Comparison of ENCODE assay signal across 1 cellular context in the genomic region with DNA sequence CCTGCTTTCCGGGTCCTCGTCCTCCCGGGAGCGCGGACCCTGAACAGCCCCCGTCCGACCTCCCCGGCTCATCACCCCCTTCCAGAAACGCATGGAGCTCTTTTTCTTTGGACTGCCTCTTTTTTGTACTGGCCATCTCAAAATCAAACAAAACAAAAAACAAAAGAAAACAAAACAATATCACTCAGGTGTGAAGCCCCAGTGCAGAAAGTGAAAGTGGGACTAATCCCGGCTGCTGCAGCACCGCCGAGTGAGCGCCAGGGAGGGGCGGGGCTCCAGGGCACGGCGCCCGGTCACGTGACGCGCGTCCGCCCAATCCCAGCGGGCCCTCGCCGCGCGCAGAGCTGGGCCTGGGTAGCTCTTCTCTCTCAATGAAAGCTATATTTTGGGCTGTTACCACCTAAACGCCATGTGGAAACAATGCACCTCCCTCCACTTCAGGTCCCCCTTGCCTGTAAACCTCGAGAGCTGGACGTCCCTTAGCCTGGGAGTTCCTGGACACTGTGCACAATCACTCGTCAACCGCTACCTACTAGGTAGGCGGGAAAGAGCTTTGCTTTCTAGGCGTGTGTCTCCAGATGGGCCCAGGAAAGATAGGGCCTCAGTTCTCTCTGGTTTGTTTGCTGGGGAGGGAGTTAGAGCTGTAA.
A peak's percentile ranks its signal among the peaks of the same experiment; 100 is the strongest.
TF ChIP-seq lines count a peak whose summit lies in the region.

No MANE protein-coding gene starts in this region.

TF ChIP-seq in H1, 55 proteins besides CTCF, POLR2A, EP300 and RAD21 (continued from another document):
- TF ChIP-seq SIRT6 (IDR thresholded peaks at IDR 0.05; ENCODE audit: low read length) (no peak), MAFK (IDR thresholded peaks at IDR 0.05; ENCODE audit: low read depth, low read length) (no peak), RBBP5 (IDR thresholded peaks at IDR 0.05; ENCODE audit: borderline replicate concordance, low read depth, low read length) (no peak; the same call in 1 of the 2 replicates), BRCA1 (IDR thresholded peaks at IDR 0.05; ENCODE audit: low read depth, low read length) (no peak), KDM1A (IDR thresholded peaks at IDR 0.05; ENCODE audit: borderline replicate concordance, low read length) (no peak), CTBP2 (IDR thresholded peaks at IDR 0.05; ENCODE audit: borderline replicate concordance, insufficient read depth, insufficient read length, low read length) (no peak), TAF7 (optimal IDR thresholded peaks at IDR 0.05; ENCODE audit: borderline replicate concordance, low read depth, low read length) (no peak), GABPA (IDR thresholded peaks at IDR 0.05; ENCODE audit: borderline replicate concordance, insufficient read depth, low read length) (no peak), TCF12 (IDR thresholded peaks at IDR 0.05; ENCODE audit: low read depth, low read length) (0 out of 2 replicates have a peak, but pooled peaks have one; percentile 19), RFX5 (IDR thresholded peaks at IDR 0.05; ENCODE audit: borderline replicate concordance, low read depth, low read length) (no peak), HDAC2 (IDR thresholded peaks at IDR 0.05; ENCODE audit: borderline replicate concordance in 1 of 2, low read depth in 2 of 2, low read length in 2 of 2) (no peak), RNF2 (IDR thresholded peaks at IDR 0.05; ENCODE audit: borderline replicate concordance, low read depth, low read length, missing control alignments, poor library complexity, severe bottlenecking) (peak; percentile 30), SP4 (IDR thresholded peaks at IDR 0.05; ENCODE audit: low read length) (0 out of 2 replicates have a peak, but pooled peaks have one; percentile 37), BCL11A (IDR thresholded peaks at IDR 0.05; ENCODE audit: low read depth in 2 of 2, low read length in 2 of 2) (no peak), HDAC6 (IDR thresholded peaks at IDR 0.05; ENCODE audit: low read depth, low read length) (no peak), PHF8 (conservative IDR thresholded peaks at IDR 0.05; ENCODE audit: low read depth, low read length) (no peak; the same call in 1 of the 2 replicates), GTF2F1 (IDR thresholded peaks at IDR 0.05; ENCODE audit: borderline replicate concordance, low read depth, low read length) (no peak), POLR2AphosphoS5 (IDR thresholded peaks at IDR 0.05; ENCODE audit: low read depth, low read length) (no peak), CEBPB (IDR thresholded peaks at IDR 0.05; ENCODE audit: low read depth, low read length) (no peak), SP2 (IDR thresholded peaks at IDR 0.05; ENCODE audit: low read length) (no peak), CBX5 (IDR thresholded peaks at IDR 0.05; ENCODE audit: low read depth, low read length) (no peak), TAF1 (IDR thresholded peaks at IDR 0.05; ENCODE audit: low read depth, low read length) (no peak), TBP (IDR thresholded peaks at IDR 0.05; ENCODE audit: low read depth, low read length) (no peak), BACH1 (IDR thresholded peaks at IDR 0.05; ENCODE audit: low read length) (0 out of 2 replicates have a peak, but pooled peaks have one; percentile 3), NRF1 (IDR thresholded peaks at IDR 0.05; ENCODE audit: low read depth, low read length) (no peak), POU5F1 (IDR thresholded peaks at IDR 0.05; ENCODE audit: low read depth, low read length) (no peak), TEAD4 (IDR thresholded peaks at IDR 0.05; ENCODE audit: low read depth, low read length) (no peak), EGR1 (IDR thresholded peaks at IDR 0.05; ENCODE audit: borderline replicate concordance, low read depth, low read length) (no peak), RXRA (IDR thresholded peaks at IDR 0.05; ENCODE audit: insufficient read depth, low read depth, low read length) (no peak), SAP30 (IDR thresholded peaks at IDR 0.05; ENCODE audit: insufficient read depth, insufficient replicate concordance, low read length) (no peak), CHD1 (IDR thresholded peaks at IDR 0.05; ENCODE audit: low read depth, low read length) (no peak), ASH2L (IDR thresholded peaks at IDR 0.05; ENCODE audit: low read length) (peak; percentile 75), EZH2 (IDR thresholded peaks at IDR 0.05; ENCODE audit: low read depth, low read length, severe bottlenecking) (peak; percentile 66), SUZ12 (IDR thresholded peaks at IDR 0.05; ENCODE audit: low read length) (no peak), KDM4A (IDR thresholded peaks at IDR 0.05; ENCODE audit: low read depth, low read length, severe bottlenecking) (peak; percentile 87), KDM5A (IDR thresholded peaks at IDR 0.05; ENCODE audit: low read length) (no peak), JUN (IDR thresholded peaks at IDR 0.05; ENCODE audit: low read depth, low read length) (no peak), YY1 (IDR thresholded peaks at IDR 0.05; ENCODE audit: low read depth, low read length) (no peak), SP1 (IDR thresholded peaks at IDR 0.05; ENCODE audit: low read depth, low read length) (no peak), JUND (IDR thresholded peaks at IDR 0.05; ENCODE audit: low read length) (no peak), SIX5 (IDR thresholded peaks at IDR 0.05; ENCODE audit: low read depth, low read length) (no peak), CREB1 (IDR thresholded peaks at IDR 0.05) (0 out of 2 replicates have a peak, but pooled peaks have one; percentile 26), NANOG (IDR thresholded peaks at IDR 0.05; ENCODE audit: insufficient read depth, low read depth, low read length, poor library complexity, severe bottlenecking) (no peak), FOSL1 (IDR thresholded peaks at IDR 0.05; ENCODE audit: insufficient read depth, low read depth, low read length) (no peak)
- TF ChIP-seq, protein P1, sequence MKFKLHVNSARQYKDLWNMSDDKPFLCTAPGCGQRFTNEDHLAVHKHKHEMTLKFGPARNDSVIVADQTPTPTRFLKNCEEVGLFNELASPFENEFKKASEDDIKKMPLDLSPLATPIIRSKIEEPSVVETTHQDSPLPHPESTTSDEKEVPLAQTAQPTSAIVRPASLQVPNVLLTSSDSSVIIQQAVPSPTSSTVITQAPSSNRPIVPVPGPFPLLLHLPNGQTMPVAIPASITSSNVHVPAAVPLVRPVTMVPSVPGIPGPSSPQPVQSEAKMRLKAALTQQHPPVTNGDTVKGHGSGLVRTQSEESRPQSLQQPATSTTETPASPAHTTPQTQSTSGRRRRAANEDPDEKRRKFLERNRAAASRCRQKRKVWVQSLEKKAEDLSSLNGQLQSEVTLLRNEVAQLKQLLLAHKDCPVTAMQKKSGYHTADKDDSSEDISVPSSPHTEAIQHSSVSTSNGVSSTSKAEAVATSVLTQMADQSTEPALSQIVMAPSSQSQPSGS (IDR thresholded peaks at IDR 0.05; ENCODE audit: low read length): no peak
- TF ChIP-seq, protein P2, sequence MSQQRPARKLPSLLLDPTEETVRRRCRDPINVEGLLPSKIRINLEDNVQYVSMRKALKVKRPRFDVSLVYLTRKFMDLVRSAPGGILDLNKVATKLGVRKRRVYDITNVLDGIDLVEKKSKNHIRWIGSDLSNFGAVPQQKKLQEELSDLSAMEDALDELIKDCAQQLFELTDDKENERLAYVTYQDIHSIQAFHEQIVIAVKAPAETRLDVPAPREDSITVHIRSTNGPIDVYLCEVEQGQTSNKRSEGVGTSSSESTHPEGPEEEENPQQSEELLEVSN (IDR thresholded peaks at IDR 0.05): peak; percentile 99
- TF ChIP-seq, protein P3, sequence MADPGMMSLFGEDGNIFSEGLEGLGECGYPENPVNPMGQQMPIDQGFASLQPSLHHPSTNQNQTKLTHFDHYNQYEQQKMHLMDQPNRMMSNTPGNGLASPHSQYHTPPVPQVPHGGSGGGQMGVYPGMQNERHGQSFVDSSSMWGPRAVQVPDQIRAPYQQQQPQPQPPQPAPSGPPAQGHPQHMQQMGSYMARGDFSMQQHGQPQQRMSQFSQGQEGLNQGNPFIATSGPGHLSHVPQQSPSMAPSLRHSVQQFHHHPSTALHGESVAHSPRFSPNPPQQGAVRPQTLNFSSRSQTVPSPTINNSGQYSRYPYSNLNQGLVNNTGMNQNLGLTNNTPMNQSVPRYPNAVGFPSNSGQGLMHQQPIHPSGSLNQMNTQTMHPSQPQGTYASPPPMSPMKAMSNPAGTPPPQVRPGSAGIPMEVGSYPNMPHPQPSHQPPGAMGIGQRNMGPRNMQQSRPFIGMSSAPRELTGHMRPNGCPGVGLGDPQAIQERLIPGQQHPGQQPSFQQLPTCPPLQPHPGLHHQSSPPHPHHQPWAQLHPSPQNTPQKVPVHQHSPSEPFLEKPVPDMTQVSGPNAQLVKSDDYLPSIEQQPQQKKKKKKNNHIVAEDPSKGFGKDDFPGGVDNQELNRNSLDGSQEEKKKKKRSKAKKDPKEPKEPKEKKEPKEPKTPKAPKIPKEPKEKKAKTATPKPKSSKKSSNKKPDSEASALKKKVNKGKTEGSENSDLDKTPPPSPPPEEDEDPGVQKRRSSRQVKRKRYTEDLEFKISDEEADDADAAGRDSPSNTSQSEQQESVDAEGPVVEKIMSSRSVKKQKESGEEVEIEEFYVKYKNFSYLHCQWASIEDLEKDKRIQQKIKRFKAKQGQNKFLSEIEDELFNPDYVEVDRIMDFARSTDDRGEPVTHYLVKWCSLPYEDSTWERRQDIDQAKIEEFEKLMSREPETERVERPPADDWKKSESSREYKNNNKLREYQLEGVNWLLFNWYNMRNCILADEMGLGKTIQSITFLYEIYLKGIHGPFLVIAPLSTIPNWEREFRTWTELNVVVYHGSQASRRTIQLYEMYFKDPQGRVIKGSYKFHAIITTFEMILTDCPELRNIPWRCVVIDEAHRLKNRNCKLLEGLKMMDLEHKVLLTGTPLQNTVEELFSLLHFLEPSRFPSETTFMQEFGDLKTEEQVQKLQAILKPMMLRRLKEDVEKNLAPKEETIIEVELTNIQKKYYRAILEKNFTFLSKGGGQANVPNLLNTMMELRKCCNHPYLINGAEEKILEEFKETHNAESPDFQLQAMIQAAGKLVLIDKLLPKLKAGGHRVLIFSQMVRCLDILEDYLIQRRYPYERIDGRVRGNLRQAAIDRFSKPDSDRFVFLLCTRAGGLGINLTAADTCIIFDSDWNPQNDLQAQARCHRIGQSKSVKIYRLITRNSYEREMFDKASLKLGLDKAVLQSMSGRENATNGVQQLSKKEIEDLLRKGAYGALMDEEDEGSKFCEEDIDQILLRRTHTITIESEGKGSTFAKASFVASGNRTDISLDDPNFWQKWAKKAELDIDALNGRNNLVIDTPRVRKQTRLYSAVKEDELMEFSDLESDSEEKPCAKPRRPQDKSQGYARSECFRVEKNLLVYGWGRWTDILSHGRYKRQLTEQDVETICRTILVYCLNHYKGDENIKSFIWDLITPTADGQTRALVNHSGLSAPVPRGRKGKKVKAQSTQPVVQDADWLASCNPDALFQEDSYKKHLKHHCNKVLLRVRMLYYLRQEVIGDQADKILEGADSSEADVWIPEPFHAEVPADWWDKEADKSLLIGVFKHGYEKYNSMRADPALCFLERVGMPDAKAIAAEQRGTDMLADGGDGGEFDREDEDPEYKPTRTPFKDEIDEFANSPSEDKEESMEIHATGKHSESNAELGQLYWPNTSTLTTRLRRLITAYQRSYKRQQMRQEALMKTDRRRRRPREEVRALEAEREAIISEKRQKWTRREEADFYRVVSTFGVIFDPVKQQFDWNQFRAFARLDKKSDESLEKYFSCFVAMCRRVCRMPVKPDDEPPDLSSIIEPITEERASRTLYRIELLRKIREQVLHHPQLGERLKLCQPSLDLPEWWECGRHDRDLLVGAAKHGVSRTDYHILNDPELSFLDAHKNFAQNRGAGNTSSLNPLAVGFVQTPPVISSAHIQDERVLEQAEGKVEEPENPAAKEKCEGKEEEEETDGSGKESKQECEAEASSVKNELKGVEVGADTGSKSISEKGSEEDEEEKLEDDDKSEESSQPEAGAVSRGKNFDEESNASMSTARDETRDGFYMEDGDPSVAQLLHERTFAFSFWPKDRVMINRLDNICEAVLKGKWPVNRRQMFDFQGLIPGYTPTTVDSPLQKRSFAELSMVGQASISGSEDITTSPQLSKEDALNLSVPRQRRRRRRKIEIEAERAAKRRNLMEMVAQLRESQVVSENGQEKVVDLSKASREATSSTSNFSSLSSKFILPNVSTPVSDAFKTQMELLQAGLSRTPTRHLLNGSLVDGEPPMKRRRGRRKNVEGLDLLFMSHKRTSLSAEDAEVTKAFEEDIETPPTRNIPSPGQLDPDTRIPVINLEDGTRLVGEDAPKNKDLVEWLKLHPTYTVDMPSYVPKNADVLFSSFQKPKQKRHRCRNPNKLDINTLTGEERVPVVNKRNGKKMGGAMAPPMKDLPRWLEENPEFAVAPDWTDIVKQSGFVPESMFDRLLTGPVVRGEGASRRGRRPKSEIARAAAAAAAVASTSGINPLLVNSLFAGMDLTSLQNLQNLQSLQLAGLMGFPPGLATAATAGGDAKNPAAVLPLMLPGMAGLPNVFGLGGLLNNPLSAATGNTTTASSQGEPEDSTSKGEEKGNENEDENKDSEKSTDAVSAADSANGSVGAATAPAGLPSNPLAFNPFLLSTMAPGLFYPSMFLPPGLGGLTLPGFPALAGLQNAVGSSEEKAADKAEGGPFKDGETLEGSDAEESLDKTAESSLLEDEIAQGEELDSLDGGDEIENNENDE (IDR thresholded peaks at IDR 0.05; ENCODE audit: insufficient replicate concordance, low read length): no peak
- TF ChIP-seq, protein P4, sequence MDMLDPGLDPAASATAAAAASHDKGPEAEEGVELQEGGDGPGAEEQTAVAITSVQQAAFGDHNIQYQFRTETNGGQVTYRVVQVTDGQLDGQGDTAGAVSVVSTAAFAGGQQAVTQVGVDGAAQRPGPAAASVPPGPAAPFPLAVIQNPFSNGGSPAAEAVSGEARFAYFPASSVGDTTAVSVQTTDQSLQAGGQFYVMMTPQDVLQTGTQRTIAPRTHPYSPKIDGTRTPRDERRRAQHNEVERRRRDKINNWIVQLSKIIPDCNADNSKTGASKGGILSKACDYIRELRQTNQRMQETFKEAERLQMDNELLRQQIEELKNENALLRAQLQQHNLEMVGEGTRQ (IDR thresholded peaks at IDR 0.05; ENCODE audit: low read length): peak; percentile 96
